In genomic region chr1:73382971-73383370, GRCh38 we compare ENCODE assay signal across 8 cellular contexts.
"Had no signal": no experiment of that assay in that cellular context is flagged by ENCODE, and none has a peak within 500 bp of the region (broad histone marks: within the 10 kb centered on the region; RNA-seq: fewer than 3 reads in every experiment).

No MANE protein-coding gene starts in this region.

- DNase-seq: IMR-90, KBM-7, KG1 had no signal

- ATAC-seq: HepG2, K562 had no signal

- FAIRE-seq: HepG2, HTR-8/SVneo, K562 had no signal

- H3K4me3 ChIP-seq: K562 had no signal

- H3K27ac ChIP-seq: HL-60, KMS-11 had no signal
